In the genomic region with DNA sequence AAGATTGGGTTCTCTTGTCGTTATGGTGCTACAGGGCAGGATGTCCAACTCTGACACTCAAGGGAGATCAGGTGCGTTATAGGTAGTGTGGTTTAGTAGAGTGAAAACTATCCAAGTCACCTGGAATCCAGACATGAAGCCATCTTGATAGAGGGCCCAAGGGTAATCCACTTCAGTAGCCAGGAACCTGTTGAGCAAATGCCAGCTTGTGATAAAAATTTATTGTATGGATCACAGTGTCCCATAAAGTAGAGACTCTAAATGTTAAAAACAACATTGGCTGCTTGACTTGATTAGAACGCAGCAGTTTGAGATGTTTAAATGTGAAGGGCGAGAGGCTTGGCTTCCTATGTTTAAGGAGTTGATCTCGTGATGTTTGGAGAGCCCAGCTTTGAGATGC, we compare ENCODE assay signal across 17 cellular contexts.
A peak's percentile ranks its signal among the peaks of the same experiment; 100 is the strongest.
DNase-seq lines count a peak whose midpoint lies in the region; ATAC-seq and TF ChIP-seq lines count a peak whose summit lies in the region.
"Had no signal": no experiment of that assay in that cellular context is flagged by ENCODE, and none has a peak within 500 bp of the region (broad histone marks: within the 10 kb centered on the region; RNA-seq: fewer than 3 reads in every experiment).

No MANE protein-coding gene starts in this region.

- H3K9me3 ChIP-seq in HEK293 (ENCODE audit: control insufficient read depth, insufficient read depth, low read depth, low read length): no peaks in the 10 kb centered on the region
- H3K9me3 ChIP-seq in mucosa of descending colon: no peaks in the 10 kb centered on the region
- H3K9me3 ChIP-seq in thoracic aorta: no peaks in the 10 kb centered on the region
- H3K9me3 ChIP-seq in breast epithelium: no peaks in the 10 kb centered on the region
- H3K9me3 ChIP-seq: A549, Caco-2 had no signal

- H3K4me3 Mint-ChIP-seq in chondrocyte (ENCODE audit: unreplicated experiment): no peak overlapping the region
- no peak overlapping the region for H3K4me3 Mint-ChIP-seq in activated naive CD4-positive, alpha-beta T cell treated with anti-CD3 and anti-CD28 coated beads for 36 hours
- H3K4me3 Mint-ChIP-seq: CD4-positive, alpha-beta T cell; H9 had no signal

- H3K27me3 Mint-ChIP-seq in chondrocyte (ENCODE audit: low read depth): no peaks in the 10 kb centered on the region
- H3K27me3 Mint-ChIP-seq in activated naive CD4-positive, alpha-beta T cell treated with anti-CD3 and anti-CD28 coated beads for 36 hours (ENCODE audit: low read depth): no peaks in the 10 kb centered on the region
- H3K27me3 Mint-ChIP-seq: CD4-positive, alpha-beta T cell had no signal

- no peaks in the 10 kb centered on the region for H3K9me3 Mint-ChIP-seq in chondrocyte (ENCODE audit: low read depth)
- no peaks in the 10 kb centered on the region for H3K9me3 Mint-ChIP-seq in activated naive CD4-positive, alpha-beta T cell treated with anti-CD3 and anti-CD28 coated beads for 36 hours
- H3K9me3 Mint-ChIP-seq: CD4-positive, alpha-beta T cell; H9 had no signal

- POLR2A ChIA-PET in HEK293 (lab: Yijun Ruan, JAX): no interaction called here

- H3K27ac ChIP-seq in HEK293 (ENCODE audit: extremely low read depth, low read depth, low read length) (no peak overlapping the region), thoracic aorta (peak overlapping the region; percentile 82 to 89), breast epithelium (no peak overlapping the region)
- H3K27ac ChIP-seq: 22Rv1, A549, C4-2B had no signal

- TF ChIP-seq POLR2A in breast epithelium (IDR thresholded peaks at IDR 0.05): no peak

- no peak overlapping the region for H3K4me3 ChIP-seq in HEK293 (ENCODE audit: low read depth, low read length)
- H3K4me3 ChIP-seq in mucosa of descending colon: no peak overlapping the region
- no peak overlapping the region for H3K4me3 ChIP-seq in thoracic aorta
- no peak overlapping the region for H3K4me3 ChIP-seq in breast epithelium
- H3K4me3 ChIP-seq: A549 had no signal

- ATAC-seq in mucosa of descending colon: peak; percentile 52
- ATAC-seq in thoracic aorta (ENCODE audit: insufficient number of reproducible peaks, low FRiP score, low read depth): no peak
- ATAC-seq in GM19351 (IDR thresholded peaks at IDR 0.05; ENCODE audit: unreplicated experiment): no peak
- ATAC-seq in GM19397 (IDR thresholded peaks at IDR 0.05; ENCODE audit: unreplicated experiment): no peak
- ATAC-seq: A549, HepG2 had no signal

- peaks cover 54% of the 10 kb centered on the region for H3K4me1 Mint-ChIP-seq in chondrocyte (ENCODE audit: low read depth)
- H3K4me1 Mint-ChIP-seq in activated naive CD4-positive, alpha-beta T cell treated with anti-CD3 and anti-CD28 coated beads for 36 hours (ENCODE audit: low read depth): no peaks in the 10 kb centered on the region

- intact Hi-C loops in mucosa of descending colon (cut with DNase I, micrococcal nuclease): loop anchor here (5.0 to 10.0 kb wide), 2 partner anchors 746 to 749 kb away; a partner anchor contains a TSS
- intact Hi-C loops in activated naive CD4-positive, alpha-beta T cell treated with anti-CD3 and anti-CD28 coated beads for 36 hours (cut with micrococcal nuclease): no loop called here
- intact Hi-C loops in breast epithelium (cut with DNase I; ENCODE audit: low total_unique reads): no loop called here

- CTCF ChIA-PET in HEK293 (lab: Yijun Ruan, JAX): interaction anchor here (0.9 to 1.2 kb wide), 5 partner anchors 141 to 757 kb away, joined by 3 to 10 read pairs (median 5); no protein-coding TSS in a partner anchor
- CTCF ChIA-PET in activated naive CD4-positive, alpha-beta T cell treated with anti-CD3 and anti-CD28 coated beads for 36 hours (lab: Charles Lee): interaction anchor here (0.8 to 1.4 kb wide), 3 partner anchors 142 to 746 kb away, joined by 3 to 4 read pairs (median 3); no protein-coding TSS in a partner anchor

- H3K36me3 ChIP-seq in HEK293 (ENCODE audit: control insufficient read depth in 2 of 2, insufficient read depth in 1 of 2, low read length in 2 of 2) (no peaks in the 10 kb centered on the region), mucosa of descending colon (ENCODE audit: low read depth) (no peaks in the 10 kb centered on the region), thoracic aorta (no peaks in the 10 kb centered on the region), breast epithelium (no peaks in the 10 kb centered on the region)

- no peaks in the 10 kb centered on the region for H3K27me3 ChIP-seq in thoracic aorta (replicated peaks; ENCODE audit: insufficient read depth)
- no peaks in the 10 kb centered on the region for H3K27me3 ChIP-seq in breast epithelium

- TF ChIP-seq CTCF in HEK293 (tag by site-specific recombination; IDR thresholded peaks at IDR 0.05) (no peak), chondrocyte (IDR thresholded peaks at IDR 0.05) (no peak), mucosa of descending colon (IDR thresholded peaks at IDR 0.05) (no peak), thoracic aorta (IDR thresholded peaks at IDR 0.05) (no peak), breast epithelium (IDR thresholded peaks at IDR 0.05) (no peak)

- H3K36me3 Mint-ChIP-seq in chondrocyte (ENCODE audit: low read depth): peaks cover 2% of the 10 kb centered on the region
- H3K36me3 Mint-ChIP-seq in activated naive CD4-positive, alpha-beta T cell treated with anti-CD3 and anti-CD28 coated beads for 36 hours (ENCODE audit: low read depth): no peaks in the 10 kb centered on the region

- DNase-seq in chondrocyte (ENCODE audit: low spot score) (no peak), mucosa of descending colon (peak in 1 of 3 donors; percentile 4), thoracic aorta (ENCODE audit: low spot score) (no peak), breast epithelium (ENCODE audit: low spot score in 2 of 2) (no peak)
- no peak for DNase-seq in activated naive CD4-positive, alpha-beta T cell treated with anti-CD3 and anti-CD28 coated beads for 36 hours
- DNase-seq: AML-193; Caco-2; CD4-positive, alpha-beta T cell; GDM1; H9 had no signal

- H3K4me1 ChIP-seq in HEK293 (ENCODE audit: control insufficient read depth, insufficient read depth, low read length) (peaks cover 7% of the 10 kb centered on the region), mucosa of descending colon (ENCODE audit: low read depth) (no peaks in the 10 kb centered on the region), thoracic aorta (ENCODE audit: control insufficient read depth in 1 of 2, low read depth in 2 of 2) (peaks cover 19 to 49% of the 10 kb centered on the region in 2 donors), breast epithelium (no peaks in the 10 kb centered on the region)
- H3K4me1 ChIP-seq: A549 had no signal

- peak overlapping the region; percentile 92 for H3K27ac Mint-ChIP-seq in chondrocyte (ENCODE audit: unreplicated experiment)
- H3K27ac Mint-ChIP-seq in activated naive CD4-positive, alpha-beta T cell treated with anti-CD3 and anti-CD28 coated beads for 36 hours: no peak overlapping the region
- H3K27ac Mint-ChIP-seq: CD4-positive, alpha-beta T cell; H9 had no signal

TF ChIP-seq in HEK293, 187 proteins besides CTCF, POLR2A, EP300 and RAD21:
- peak; percentile 47 for TF ChIP-seq SCRT2 (tag by site-specific recombination; IDR thresholded peaks at IDR 0.05)
- TF ChIP-seq, protein P1, sequence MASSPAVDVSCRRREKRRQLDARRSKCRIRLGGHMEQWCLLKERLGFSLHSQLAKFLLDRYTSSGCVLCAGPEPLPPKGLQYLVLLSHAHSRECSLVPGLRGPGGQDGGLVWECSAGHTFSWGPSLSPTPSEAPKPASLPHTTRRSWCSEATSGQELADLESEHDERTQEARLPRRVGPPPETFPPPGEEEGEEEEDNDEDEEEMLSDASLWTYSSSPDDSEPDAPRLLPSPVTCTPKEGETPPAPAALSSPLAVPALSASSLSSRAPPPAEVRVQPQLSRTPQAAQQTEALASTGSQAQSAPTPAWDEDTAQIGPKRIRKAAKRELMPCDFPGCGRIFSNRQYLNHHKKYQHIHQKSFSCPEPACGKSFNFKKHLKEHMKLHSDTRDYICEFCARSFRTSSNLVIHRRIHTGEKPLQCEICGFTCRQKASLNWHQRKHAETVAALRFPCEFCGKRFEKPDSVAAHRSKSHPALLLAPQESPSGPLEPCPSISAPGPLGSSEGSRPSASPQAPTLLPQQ (tag by site-specific recombination; IDR thresholded peaks at IDR 0.05): no peak

Comparison
In these comparisons a context has a peak if more than half of its experiments do, and no peak if none do; other contexts are left out.
1. H3K27ac ChIP-seq: peak in thoracic aorta (2 of 2); none in HEK293 (single experiment) and breast epithelium (0 of 2).
2. intact Hi-C loops: an anchor here in mucosa of descending colon (5.0 to 10.0 kb wide); none called in activated naive CD4-positive, alpha-beta T cell treated with anti-CD3 and anti-CD28 coated beads for 36 hours and breast epithelium.